ENCODE assay signal across 7 cellular contexts in the genomic region with DNA sequence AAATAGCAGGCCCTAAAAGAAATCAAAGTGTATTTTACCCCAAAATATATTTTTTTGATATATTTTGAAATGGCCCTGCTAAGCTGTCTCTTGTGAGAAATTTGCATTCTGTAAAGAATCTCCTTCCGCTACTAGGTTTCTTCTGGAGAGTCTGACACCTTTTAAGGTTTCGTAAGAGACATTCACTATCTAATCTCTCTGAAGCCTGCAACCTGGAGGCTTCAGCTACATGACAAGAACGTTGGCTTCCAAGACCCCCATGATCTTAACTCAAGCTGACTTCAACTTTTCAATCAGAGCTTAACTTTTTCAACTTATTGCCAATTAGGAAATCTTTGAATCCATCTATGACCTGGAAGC.
"Had no signal": no experiment of that assay in that cellular context is flagged by ENCODE, and none has a peak within 500 bp of the region (broad histone marks: within the 10 kb centered on the region; RNA-seq: fewer than 3 reads in every experiment).

No MANE protein-coding gene starts in this region.

- H3K4me3 Mint-ChIP-seq: H9 had no signal

- ATAC-seq: K562 had no signal

- FAIRE-seq: H54, HTR-8/SVneo, K562 had no signal

- H3K4me3 ChIP-seq: K562 had no signal

- H3K27ac Mint-ChIP-seq: H9 had no signal

- DNase-seq: GOT3, H9, HCEC 1CT, IMR-90 had no signal
